1 cellular context compared by ENCODE assay signal in genomic region chr2:175004980-175005832, GRCh38.
TF ChIP-seq lines count a peak whose summit lies in the region.

TSS of gene CHN1 (minus strand) at chr2:175005381. CDS start at chr2:175004912, 469 bp downstream.

TF ChIP-seq in HepG2, 621 proteins besides CTCF, POLR2A, EP300 and RAD21 (continued from another document and continues in another):
- TF ChIP-seq SKIL (CRISPR knock-in tag; IDR thresholded peaks at IDR 0.05; ENCODE audit: borderline replicate concordance): peak; percentile 11; the same call in 1 of the 2 replicates
- TF ChIP-seq BCLAF1 (IDR thresholded peaks at IDR 0.05): no peak
- no peak for TF ChIP-seq SIX1 (CRISPR knock-in tag; IDR thresholded peaks at IDR 0.05; ENCODE audit: borderline replicate concordance)
- peak; percentile 68; the same call in 1 of the 2 replicates for TF ChIP-seq SIN3A (IDR thresholded peaks at IDR 0.05; ENCODE audit: borderline replicate concordance, low read depth, low read length)
- TF ChIP-seq ZNF883 (CRISPR knock-in tag; IDR thresholded peaks at IDR 0.05; ENCODE audit: not compliant biosample characterization): peak; percentile 73
- TF ChIP-seq GFI1 (CRISPR knock-in tag; IDR thresholded peaks at IDR 0.05; ENCODE audit: borderline replicate concordance): no peak
- no peak for TF ChIP-seq CHD2 (IDR thresholded peaks at IDR 0.05; ENCODE audit: low read depth, low read length)
- TF ChIP-seq THAP9 (CRISPR knock-in tag; IDR thresholded peaks at IDR 0.05; ENCODE audit: borderline replicate concordance): no peak
- peak; percentile 89 for TF ChIP-seq HOXA3 (CRISPR knock-in tag; IDR thresholded peaks at IDR 0.05)
- no peak for TF ChIP-seq RNF219 (CRISPR knock-in tag; IDR thresholded peaks at IDR 0.05)
- no peak for TF ChIP-seq ZKSCAN5 (CRISPR knock-in tag; IDR thresholded peaks at IDR 0.05)
- TF ChIP-seq ZBTB14 (CRISPR knock-in tag; IDR thresholded peaks at IDR 0.05): peak; percentile 74
- no peak for TF ChIP-seq HNRNPUL1 (IDR thresholded peaks at IDR 0.05; ENCODE audit: low read depth, low read length)
- TF ChIP-seq NR3C1 (CRISPR knock-in tag; IDR thresholded peaks at IDR 0.05): no peak
- TF ChIP-seq RBM39 (IDR thresholded peaks at IDR 0.05; ENCODE audit: low read depth, low read length, poor library complexity, severe bottlenecking): no peak
- TF ChIP-seq ZNF441 (CRISPR knock-in tag; IDR thresholded peaks at IDR 0.05; ENCODE audit: borderline replicate concordance): no peak
- TF ChIP-seq SOX6 (IDR thresholded peaks at IDR 0.05): no peak
- TF ChIP-seq SOX6 (CRISPR knock-in tag; IDR thresholded peaks at IDR 0.05): no peak
- TF ChIP-seq GZF1 (CRISPR knock-in tag; IDR thresholded peaks at IDR 0.05): 0 out of 2 replicates have a peak, but pooled peaks have one; percentile 57
- TF ChIP-seq RFXAP (CRISPR knock-in tag; IDR thresholded peaks at IDR 0.05; ENCODE audit: borderline replicate concordance): peak; percentile 35; the same call in 1 of the 2 replicates
- TF ChIP-seq AGO2 (optimal IDR thresholded peaks at IDR 0.05; ENCODE audit: low read depth, low read length): peak; percentile 50
- TF ChIP-seq SCMH1 (CRISPR knock-in tag; IDR thresholded peaks at IDR 0.05; ENCODE audit: borderline replicate concordance): no peak
- no peak for TF ChIP-seq KLF15 (CRISPR knock-in tag; IDR thresholded peaks at IDR 0.05; ENCODE audit: borderline replicate concordance)
- TF ChIP-seq ZNF557 (CRISPR knock-in tag; IDR thresholded peaks at IDR 0.05): no peak
- no peak for TF ChIP-seq PRDM15 (CRISPR knock-in tag; IDR thresholded peaks at IDR 0.05)
- TF ChIP-seq ZNF512B (CRISPR knock-in tag; IDR thresholded peaks at IDR 0.05; ENCODE audit: borderline replicate concordance): no peak
- no peak for TF ChIP-seq HMGA1 (CRISPR knock-in tag; conservative IDR thresholded peaks at IDR 0.05)
- peak; percentile 25; the same call in 1 of the 2 replicates for TF ChIP-seq TAF1 (CRISPR knock-in tag; IDR thresholded peaks at IDR 0.05)
- TF ChIP-seq NFKBIZ (CRISPR knock-in tag; IDR thresholded peaks at IDR 0.05): no peak
- TF ChIP-seq TFE3 (CRISPR knock-in tag; IDR thresholded peaks at IDR 0.05): no peak
- peak; percentile 32; the same call in 1 of the 2 replicates for TF ChIP-seq HMG20B (CRISPR knock-in tag; conservative IDR thresholded peaks at IDR 0.05)
- peak; percentile 50; the same call in 1 of the 2 replicates for TF ChIP-seq ZSCAN25 (CRISPR knock-in tag; IDR thresholded peaks at IDR 0.05)
- TF ChIP-seq HMG20A (CRISPR knock-in tag; IDR thresholded peaks at IDR 0.05; ENCODE audit: borderline replicate concordance): no peak
